In the genomic region with DNA sequence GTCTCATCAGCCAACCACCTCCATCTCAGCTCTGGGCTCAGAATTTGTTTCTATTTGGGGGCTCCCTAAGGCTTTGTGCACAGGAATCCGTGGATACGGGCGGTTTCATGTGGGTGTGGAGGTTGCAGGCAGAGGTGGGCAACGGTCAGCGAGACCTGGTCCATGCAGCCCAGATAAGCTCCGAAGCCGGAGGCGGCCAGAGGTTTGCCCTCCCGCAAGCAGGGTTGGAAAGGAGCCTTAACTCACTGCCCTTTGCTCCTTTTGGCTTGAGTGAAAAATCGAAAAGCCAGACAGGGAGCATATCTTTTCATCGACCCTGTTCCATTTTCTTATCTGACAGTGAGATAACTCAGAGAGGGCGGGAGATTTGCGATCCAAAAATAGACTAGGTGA, we compare ENCODE assay signal across 21 cellular contexts. TPM values are rescaled to one million over a fixed set of nuclear protein-coding genes. Genes with fewer than 3 reads are reported as not detected.
DNase-seq lines count a peak whose midpoint lies in the region; ATAC-seq, FAIRE-seq and TF ChIP-seq lines count a peak whose summit lies in the region.
"Had no signal": no experiment of that assay in that cellular context is flagged by ENCODE, and none has a peak within 500 bp of the region (broad histone marks: within the 10 kb centered on the region; RNA-seq: fewer than 3 reads in every experiment).

No MANE protein-coding gene starts in this region.

- H3K9me2 ChIP-seq in GM23338 (ENCODE audit: insufficient read depth) = no peaks in the 10 kb centered on the region

- DNase-seq in GM23338 (ENCODE audit: low spot score) (peak; percentile 30), ascending aorta (ENCODE audit: low spot score in 2 of 2) (no peak), pancreas (peak in 2 of 6 donors; percentile 29 to 52), D341Med (ENCODE audit: low spot score) (no peak), NCI-H1105 (lab: John Stamatoyannopoulos, UW) (no peak), cerebellum (ENCODE audit: low spot score) (no peak)
- DNase-seq: activated CD8-positive, alpha-beta memory T cell treated with anti-CD3 and anti-CD28 coated beads for 24 hours; effector CD4-positive, alpha-beta T cell; EL; NCI-H2081; NCI-H524 treated with DMSO at 0.1 percent for 48 hours; stimulated activated naive CD8-positive, alpha-beta T cell treated with anti-CD3 and anti-CD28 coated beads, Interleukin-15, Interleukin-2, amounts not matched to agents 100 U/mL and 50 U/mL, for 24 hours; SW 1271 had no signal

- H3K27me3 Mint-ChIP-seq in GM23338 (ENCODE audit: insufficient read depth, low read depth, poor library complexity) = peaks cover 11% of the 10 kb centered on the region

- no peaks in the 10 kb centered on the region for H3K36me3 Mint-ChIP-seq in GM23338 (ENCODE audit: low read depth)

- no peaks in the 10 kb centered on the region for H4K20me1 ChIP-seq in GM23338 (replicated peaks; ENCODE audit: insufficient read depth)

- H3K79me2 ChIP-seq in GM23338 (replicated peaks; ENCODE audit: insufficient read depth) = no peaks in the 10 kb centered on the region

- peak overlapping the region; percentile 21 for H3K9ac ChIP-seq in iPS-18a (ENCODE audit: low read length)

- peak overlapping the region; percentile 97 for H3K4me2 ChIP-seq in GM23338

- no peak for FAIRE-seq in pancreas (lab: Jason Lieb, UNC)
- FAIRE-seq: GM12878, RCC 7860 had no signal

- peak overlapping the region; percentile 96 for H2AFZ ChIP-seq in GM23338

- peaks cover 23% of the 10 kb centered on the region for H3K4me1 Mint-ChIP-seq in GM23338
- H3K4me1 Mint-ChIP-seq: activated T-helper 17 cell treated with anti-CD3 and anti-CD28 coated beads, Interleukin-2, amount 50 U/mL, for 72 hours had no signal

- no peaks in the 10 kb centered on the region for H3F3A ChIP-seq in GM23338 (replicated peaks; ENCODE audit: low read depth)

- peaks cover 26% of the 10 kb centered on the region for H3K27me3 ChIP-seq in GM23338 (ENCODE audit: insufficient read depth)
- H3K27me3 ChIP-seq in ascending aorta = no peaks in the 10 kb centered on the region
- peaks cover 26% of the 10 kb centered on the region for H3K27me3 ChIP-seq in iPS-18a (ENCODE audit: control insufficient read depth, insufficient read depth, low read length)
- peaks cover 0 to 30% (median 8%) of the 10 kb centered on the region in 4 donors for H3K27me3 ChIP-seq in pancreas

- H3K27ac ChIP-seq in GM23338 (ENCODE audit: low read depth) (no peak overlapping the region), ascending aorta (no peak overlapping the region), iPS-18a (ENCODE audit: low read length) (no peak overlapping the region), pancreas (no peak overlapping the region)

- H3K36me3 ChIP-seq in GM23338 (ENCODE audit: insufficient read depth) (no peaks in the 10 kb centered on the region), ascending aorta (no peaks in the 10 kb centered on the region), iPS-18a (ENCODE audit: control insufficient read depth, low read depth, low read length) (no peaks in the 10 kb centered on the region), pancreas (no peaks in the 10 kb centered on the region)

- peak overlapping the region; percentile 89 for H3K4me3 Mint-ChIP-seq in GM23338
- H3K4me3 Mint-ChIP-seq: activated T-helper 17 cell treated with anti-CD3 and anti-CD28 coated beads, Interleukin-2, amount 50 U/mL, for 72 hours had no signal

- no peaks in the 10 kb centered on the region for H3K9me3 Mint-ChIP-seq in GM23338
- H3K9me3 Mint-ChIP-seq: activated T-helper 17 cell treated with anti-CD3 and anti-CD28 coated beads, Interleukin-2, amount 50 U/mL, for 72 hours had no signal

- H3K27ac Mint-ChIP-seq in GM23338 = no peak overlapping the region
- H3K27ac Mint-ChIP-seq: activated T-helper 17 cell treated with anti-CD3 and anti-CD28 coated beads, Interleukin-2, amount 50 U/mL, for 72 hours had no signal

- peak overlapping the region; percentile 86 for H3K4me3 ChIP-seq in GM23338
- H3K4me3 ChIP-seq in ascending aorta = peak overlapping the region; percentile 3 to 42
- H3K4me3 ChIP-seq in iPS-18a (ENCODE audit: low read length) = peak overlapping the region; percentile 77
- no peak overlapping the region for H3K4me3 ChIP-seq in pancreas
- H3K4me3 ChIP-seq: GM12878, lung had no signal

- 2 to 3% methylated on average over 13 of the region's 13 CpGs for WGBS in pancreas, 2 donors

- no peaks in the 10 kb centered on the region for H3K9me3 ChIP-seq in ascending aorta
- no peaks in the 10 kb centered on the region for H3K9me3 ChIP-seq in iPS-18a (ENCODE audit: control insufficient read depth, low read depth, low read length)
- no peaks in the 10 kb centered on the region for H3K9me3 ChIP-seq in pancreas

- intact Hi-C loops in ascending aorta (cut with DNase I) = no loop called here
- intact Hi-C loops in pancreas (cut with DNase I) = no loop called here

- H3K4me1 ChIP-seq in GM23338 (ENCODE audit: insufficient read depth) (peaks cover 30% of the 10 kb centered on the region), ascending aorta (no peaks in the 10 kb centered on the region), iPS-18a (ENCODE audit: control insufficient read depth, low read depth, low read length) (peaks cover 33% of the 10 kb centered on the region), pancreas (peaks cover 3 to 11% (median 7%) of the 10 kb centered on the region in 3 donors)

- peak; percentile 23 for ATAC-seq in GM23338
- peak in 3 of 4 donors; percentile 18 to 44 (median 42) for ATAC-seq in pancreas
- no peak for ATAC-seq in HG03378 (IDR thresholded peaks at IDR 0.05; ENCODE audit: unreplicated experiment)
- ATAC-seq: activated T-helper 17 cell treated with anti-CD3 and anti-CD28 coated beads, Interleukin-2, amount 50 U/mL, for 72 hours; GM12878; HCT116; stimulated activated naive CD8-positive, alpha-beta T cell treated with anti-CD3 and anti-CD28 coated beads, Interleukin-15, Interleukin-2, amounts not matched to agents 100 U/mL and 50 U/mL, for 24 hours had no signal

- TF ChIP-seq CTCF in GM23338 (conservative IDR thresholded peaks at IDR 0.05; ENCODE audit: low read depth in 2 of 2) = no peak
- no peak for TF ChIP-seq CTCF in ascending aorta (IDR thresholded peaks at IDR 0.05)
- TF ChIP-seq CTCF in pancreas (IDR thresholded peaks at IDR 0.05) = no peak

TF ChIP-seq in GM23338, 12 proteins besides CTCF, POLR2A, EP300 and RAD21:
- TF ChIP-seq CREB1 (CRISPR knock-in tag; IDR thresholded peaks at IDR 0.05; ENCODE audit: low read depth) (no peak), STAT1 (IDR thresholded peaks at IDR 0.05; ENCODE audit: unreplicated experiment) (no peak), ZNF331 (CRISPR knock-in tag; IDR thresholded peaks at IDR 0.05; ENCODE audit: low read depth) (no peak), NANOG (IDR thresholded peaks at IDR 0.05; ENCODE audit: borderline replicate concordance) (no peak), ZNF114 (CRISPR knock-in tag; IDR thresholded peaks at IDR 0.05) (no peak), EZH2 (IDR thresholded peaks at IDR 0.05; ENCODE audit: low read depth, unreplicated experiment) (peak; percentile 21)

RNA-seq across cellular contexts. Expression of a gene that starts 1.5 kb away (rescaled TPM):
- total RNA-seq in GM23338 (2014; rRNA removed; shearing (Covaris generic)) = 1.9 and 3.8 TPM in 2 replicates
- 0.40 and 0.79 TPM in 2 replicates for polyA plus RNA-seq in GM23338 (2016; fragmentation: Nextera tagmentation; extraction: Ambion mirVana)
- total RNA-seq in ascending aorta = not detected
- not detected for total RNA-seq in pancreas
- under 1 TPM in 1 of 2 donors, not detected in 1; 0.02 TPM for polyA plus RNA-seq in pancreas
- total RNA-seq in cerebellum = 74.5 TPM
- total RNA-seq: activated T-helper 17 cell treated with anti-CD3 and anti-CD28 coated beads, Interleukin-2, amount 50 U/mL, for 72 hours; fibroblast of lung had no signal
- polyA plus RNA-seq: fibroblast of lung, lung had no signal

Comparison
In these comparisons a context has a peak if more than half of its experiments do, and no peak if none do; other contexts are left out.
1. H3K4me3 ChIP-seq: peak in GM23338 (single experiment), ascending aorta (2 of 2) and iPS-18a (single experiment); none in pancreas (0 of 4).
2. RNA of a gene that starts 1.5 kb away (total RNA-seq): 74.5 TPM in cerebellum (single experiment); 1.9 to 3.8 TPM in GM23338, not detected in ascending aorta (single experiment) and not detected in pancreas; every median in the first group is over 10 times any median in the second.